Comparison of ENCODE assay signal across 1 cellular context in the genomic region with DNA sequence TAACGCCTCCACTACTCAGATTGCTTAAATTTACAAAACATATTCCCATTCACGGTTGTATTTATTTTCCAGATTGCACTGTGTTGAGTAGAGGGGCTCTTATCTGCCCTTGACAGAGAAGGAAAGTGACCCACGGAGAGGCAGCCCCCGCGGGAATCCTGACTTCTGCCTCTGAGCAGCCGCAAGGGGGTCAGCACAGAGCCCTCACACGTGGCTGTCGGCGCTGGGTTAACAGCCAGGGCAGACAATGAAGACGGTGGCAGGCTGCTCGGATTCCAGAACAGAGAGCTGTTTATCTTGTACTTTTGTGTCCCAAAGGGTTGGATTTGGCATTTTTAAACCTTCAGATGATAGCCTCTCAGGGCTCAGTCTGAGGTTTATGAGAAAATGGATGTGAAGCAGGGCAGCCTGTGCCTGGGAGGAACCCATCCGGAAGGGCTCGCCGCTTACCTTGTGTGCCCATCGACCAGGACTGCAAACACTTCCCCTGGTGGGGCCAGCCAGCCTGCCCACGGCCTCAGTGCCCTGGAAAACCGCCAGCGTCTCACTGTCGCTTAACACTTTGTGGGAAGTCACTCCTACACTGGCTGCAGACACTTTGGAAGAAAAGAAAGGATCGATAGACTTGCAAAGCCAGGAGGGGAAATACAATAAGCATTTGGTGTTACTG.
TF ChIP-seq lines count a peak whose summit lies in the region.

No MANE protein-coding gene starts in this region.

TF ChIP-seq in H1, 55 proteins besides CTCF, POLR2A, EP300 and RAD21:
- TF ChIP-seq, protein P1, sequence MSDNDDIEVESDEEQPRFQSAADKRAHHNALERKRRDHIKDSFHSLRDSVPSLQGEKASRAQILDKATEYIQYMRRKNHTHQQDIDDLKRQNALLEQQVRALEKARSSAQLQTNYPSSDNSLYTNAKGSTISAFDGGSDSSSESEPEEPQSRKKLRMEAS (IDR thresholded peaks at IDR 0.05) = 0 out of 2 replicates have a peak, but pooled peaks have one; percentile 20
- TF ChIP-seq KDM1A (IDR thresholded peaks at IDR 0.05; ENCODE audit: borderline replicate concordance, low read length) = no peak
